Comparison of ENCODE assay signal across 8 cellular contexts in the genomic region with DNA sequence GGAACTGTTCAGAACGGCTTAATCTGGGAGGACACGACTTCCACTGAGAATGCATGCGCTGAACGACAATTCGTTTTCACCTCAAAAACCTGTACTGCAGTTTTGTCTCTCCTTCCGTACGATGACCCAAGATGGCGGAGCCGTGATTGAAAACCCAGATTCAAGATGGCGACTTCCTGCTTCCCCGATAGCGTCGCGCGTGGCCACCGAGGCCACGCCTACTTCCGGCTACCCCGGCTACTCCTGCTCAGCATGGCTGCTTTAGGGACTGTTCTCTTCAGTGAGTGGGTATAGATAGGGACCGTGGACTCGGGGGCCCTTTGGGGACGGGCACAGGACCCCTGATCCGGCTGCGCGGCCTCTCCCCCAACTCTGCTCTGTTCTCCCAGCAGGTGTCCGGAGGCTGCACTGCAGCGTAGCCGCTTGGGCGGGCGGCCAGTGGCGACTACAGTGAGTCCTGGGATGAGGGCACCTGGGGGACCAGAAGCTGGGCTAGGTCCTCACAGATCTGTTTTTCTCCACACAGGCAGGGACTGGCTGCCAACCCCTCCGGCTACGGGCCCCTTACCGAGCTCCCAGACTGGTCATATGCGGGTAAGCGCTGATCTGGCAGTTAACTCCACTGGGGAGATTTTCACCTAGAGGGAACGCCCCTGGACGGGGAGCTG. TPM values are rescaled to one million over a fixed set of nuclear protein-coding genes. Genes with fewer than 3 reads are reported as not detected.
DNase-seq lines count a peak whose midpoint lies in the region; ATAC-seq and TF ChIP-seq lines count a peak whose summit lies in the region.

Gene MRPL52 (plus strand): TSS at position 227 of the 668 bp plus-strand sequence. CDS start 26 bp downstream, at position 253.

- ATAC-seq in GM19324 (IDR thresholded peaks at IDR 0.05; ENCODE audit: low FRiP score, unreplicated experiment) (peak; percentile 89), HG03469 (IDR thresholded peaks at IDR 0.05; ENCODE audit: unreplicated experiment) (peak; percentile 64), right lobe of liver (peak; percentile 98 to 99 (median 98))

- DNase-seq in NCI-H69 (lab: John Stamatoyannopoulos, UW) (peak; percentile 96), dermis blood vessel endothelial cell (peak; percentile 92), right lobe of liver (peak; percentile 90 to 93 (median 91))
- DNase-seq in activated CD4-positive, alpha-beta T cell treated with anti-CD3 and anti-CD28 coated beads, Interleukin-2, amount 50 U/mL, for 24 hours (ENCODE audit: low read depth in 1 of 2, low spot score in 1 of 2): peak; percentile 78 to 88
- peak; percentile 86 to 90 for DNase-seq in stimulated activated CD4-positive, alpha-beta T cell treated with anti-CD3 and anti-CD28 coated beads, Interleukin-4, amount 100 ng/mL, for 4 hours

- no peaks in the 10 kb centered on the region for H3K9me3 ChIP-seq in BLaER1 treated with 17β-estradiol and CSF1 and Interleukin-3, amounts not matched to agents 10 nM and 100 nM (replicated peaks in 1 of 11)
- no peaks in the 10 kb centered on the region for H3K9me3 ChIP-seq in right lobe of liver

- H3K27ac ChIP-seq in BLaER1 treated with 17β-estradiol and CSF1 and Interleukin-3, amounts not matched to agents 10 nM and 100 nM: peak within 1 kb of the TSS; percentile 52 to 91 (median 86)
- peak within 1 kb of the TSS; percentile 13 to 67 (median 53) for H3K27ac ChIP-seq in right lobe of liver

- peak within 1 kb of the TSS; percentile 80 to 95 (median 86) for H3K4me3 ChIP-seq in BLaER1 treated with 17β-estradiol and CSF1 and Interleukin-3, amounts not matched to agents 10 nM and 100 nM
- peak within 1 kb of the TSS; percentile 81 to 96 (median 87) for H3K4me3 ChIP-seq in right lobe of liver

- 2% methylated on average over 20 of the region's 38 CpGs for WGBS in right lobe of liver (ENCODE audit: insufficient coverage, low coverage, low lambda C conversion rate, missing lambda C conversion rate)

- no peaks in the 10 kb centered on the region for H4K20me1 ChIP-seq in BLaER1 treated with 17β-estradiol and CSF1 and Interleukin-3, amounts not matched to agents 10 nM and 100 nM

- intact Hi-C loops in right lobe of liver (cut with DNase I): no loop called here

- TF ChIP-seq CTCF in right lobe of liver (IDR thresholded peaks at IDR 0.05): no peak

- H3K4me1 ChIP-seq in BLaER1 treated with 17β-estradiol and CSF1 and Interleukin-3, amounts not matched to agents 10 nM and 100 nM: peaks cover 26 to 45% (median 34%) of the 10 kb centered on the region in 10 experiments
- H3K4me1 ChIP-seq in right lobe of liver: peaks cover 0 to 6% (median 3%) of the 10 kb centered on the region in 4 donors

- peaks cover 0 to 17% (median 11%) of the 10 kb centered on the region in 11 experiments; a peak in 18 of 22 replicates for H3K27me3 ChIP-seq in BLaER1 treated with 17β-estradiol and CSF1 and Interleukin-3, amounts not matched to agents 10 nM and 100 nM
- no peaks in the 10 kb centered on the region for H3K27me3 ChIP-seq in right lobe of liver

- peak within 1 kb of the TSS; percentile 80 to 92 (median 86) for H3K4me2 ChIP-seq in BLaER1 treated with 17β-estradiol and CSF1 and Interleukin-3, amounts not matched to agents 10 nM and 100 nM

- H3K36me3 ChIP-seq in BLaER1 treated with 17β-estradiol and CSF1 and Interleukin-3, amounts not matched to agents 10 nM and 100 nM: peaks cover 20 to 37% (median 33%) of the 10 kb centered on the region in 11 experiments
- H3K36me3 ChIP-seq in right lobe of liver: peaks cover 0 to 18% (median 1%) of the 10 kb centered on the region in 4 donors

- H3K9ac ChIP-seq in BLaER1 treated with 17β-estradiol and CSF1 and Interleukin-3, amounts not matched to agents 10 nM and 100 nM: peak within 1 kb of the TSS; percentile 80 to 93 (median 88)

- TF ChIP-seq POLR2A in right lobe of liver (IDR thresholded peaks at IDR 0.05): peak; percentile 40

RNA-seq across cellular contexts. Expression of gene MRPL52, which starts in this region (rescaled TPM):
- total RNA-seq in dermis blood vessel endothelial cell: 30.1 and 38.1 TPM in 2 replicates
- 10 to 100 TPM; 42.0 to 96.6 (median 47.6) TPM for total RNA-seq in right lobe of liver

Comparison
In these comparisons a context has a peak if more than half of its experiments do, and no peak if none do; other contexts are left out.
1. Peak in every context shown above with its lines: DNase-seq, ATAC-seq, H3K4me3 ChIP-seq and H3K27ac ChIP-seq.